Comparison of ENCODE assay signal across 19 cellular contexts in genomic region chr12:51160814-51161459, GRCh38. TPM values are rescaled to one million over a fixed set of nuclear protein-coding genes. Genes with fewer than 3 reads are reported as not detected.
DNase-seq lines count a peak whose midpoint lies in the region; ATAC-seq, FAIRE-seq and TF ChIP-seq lines count a peak whose summit lies in the region.
"Had no signal": no experiment of that assay in that cellular context is flagged by ENCODE, and none has a peak within 500 bp of the region (broad histone marks: within the 10 kb centered on the region; RNA-seq: fewer than 3 reads in every experiment).

No MANE protein-coding gene starts in this region.

- H3K27ac ChIP-seq in A673 (ENCODE audit: low read depth, low read length, poor library complexity, severe bottlenecking) = no peak overlapping the region
- H3K27ac ChIP-seq in hepatocyte = no peak overlapping the region
- no peak overlapping the region for H3K27ac ChIP-seq in MM.1S (ENCODE audit: low read length)
- H3K27ac ChIP-seq: body of pancreas, dorsolateral prefrontal cortex, SJSA1 had no signal

- TF ChIP-seq CTCF in A673 (conservative IDR thresholded peaks at IDR 0.05; ENCODE audit: low read depth, low read length) = no peak
- no peak for TF ChIP-seq CTCF in chondrocyte (IDR thresholded peaks at IDR 0.05)
- TF ChIP-seq CTCF in hepatocyte (IDR thresholded peaks at IDR 0.05; ENCODE audit: poor library complexity) = no peak
- TF ChIP-seq CTCF in MM.1S (IDR thresholded peaks at IDR 0.05; ENCODE audit: low read length) = no peak

- no peaks in the 10 kb centered on the region for H3K9me3 ChIP-seq in A673 (ENCODE audit: low read depth, low read length, poor library complexity, severe bottlenecking)
- no peaks in the 10 kb centered on the region for H3K9me3 ChIP-seq in hepatocyte (ENCODE audit: low read depth)
- H3K9me3 ChIP-seq in MM.1S (replicated peaks; ENCODE audit: insufficient read depth, low read length) = no peaks in the 10 kb centered on the region
- H3K9me3 ChIP-seq: body of pancreas, SJSA1 had no signal

- H3K27me3 Mint-ChIP-seq in chondrocyte (ENCODE audit: low read depth) = no peaks in the 10 kb centered on the region
- H3K27me3 Mint-ChIP-seq: activated CD4-positive, alpha-beta T cell treated with anti-CD3 and anti-CD28 coated beads for 36 hours had no signal

- H3K9me2 ChIP-seq in hepatocyte (replicated peaks; ENCODE audit: insufficient read depth) (no peaks in the 10 kb centered on the region), MM.1S (replicated peaks; ENCODE audit: insufficient read depth, low read length) (no peaks in the 10 kb centered on the region)

- no peak overlapping the region for H3K9ac ChIP-seq in MM.1S (ENCODE audit: low read length)

- H3K27ac Mint-ChIP-seq in chondrocyte (ENCODE audit: unreplicated experiment) = peak overlapping the region; percentile 28
- H3K27ac Mint-ChIP-seq: activated CD4-positive, alpha-beta T cell treated with anti-CD3 and anti-CD28 coated beads for 36 hours had no signal

- no TSS peak for BruUV-seq in A673 (replicated peaks; lab: Mats Ljungman, UMichigan)

- POLR2A ChIA-PET in A673 (lab: Charles Lee; ENCODE audit: low non-redundant PET) = no interaction called here

- H4K20me1 ChIP-seq in hepatocyte (ENCODE audit: insufficient read depth, poor library complexity, severe bottlenecking) (peaks cover 12% of the 10 kb centered on the region), MM.1S (ENCODE audit: insufficient read depth, low read length) (no peaks in the 10 kb centered on the region)

- no peaks in the 10 kb centered on the region for H3K4me1 ChIP-seq in A673 (ENCODE audit: insufficient read depth, low read length, poor library complexity, severe bottlenecking)
- H3K4me1 ChIP-seq in hepatocyte (ENCODE audit: insufficient read depth) = no peaks in the 10 kb centered on the region
- no peaks in the 10 kb centered on the region for H3K4me1 ChIP-seq in MM.1S (ENCODE audit: low read length)
- H3K4me1 ChIP-seq: body of pancreas, SJSA1 had no signal

- peak overlapping the region; percentile 33 for H3K4me3 Mint-ChIP-seq in chondrocyte (ENCODE audit: unreplicated experiment)
- H3K4me3 Mint-ChIP-seq: activated CD4-positive, alpha-beta T cell treated with anti-CD3 and anti-CD28 coated beads for 36 hours had no signal

- no peaks in the 10 kb centered on the region for H3K27me3 ChIP-seq in A673 (replicated peaks; ENCODE audit: insufficient read depth, low read depth, low read length, poor library complexity)
- H3K27me3 ChIP-seq in hepatocyte = no peaks in the 10 kb centered on the region
- H3K27me3 ChIP-seq in MM.1S (replicated peaks; ENCODE audit: insufficient read depth, low read length) = no peaks in the 10 kb centered on the region
- H3K27me3 ChIP-seq: body of pancreas, dorsolateral prefrontal cortex, SJSA1 had no signal

- no peak overlapping the region for H3K4me3 ChIP-seq in A673 (ENCODE audit: low read depth, low read length, poor library complexity, severe bottlenecking)
- H3K4me3 ChIP-seq in hepatocyte = no peak overlapping the region
- no peak overlapping the region for H3K4me3 ChIP-seq in MM.1S (ENCODE audit: low read length)
- H3K4me3 ChIP-seq: body of pancreas, dorsolateral prefrontal cortex, SJSA1 had no signal

- no peaks in the 10 kb centered on the region for H3K36me3 Mint-ChIP-seq in chondrocyte (ENCODE audit: low read depth)

- peak; percentile 13 for DNase-seq in A673 (ENCODE audit: low spot score)
- DNase-seq in LHCN-M2 (ENCODE audit: low read depth) = peak; percentile 74
- DNase-seq in chondrocyte (ENCODE audit: low spot score) = no peak
- DNase-seq in myocyte (ENCODE audit: low read depth) = peak; percentile 53
- DNase-seq in HTR-8/SVneo (ENCODE audit: insufficient read length, low spot score) = no peak
- DNase-seq in hepatocyte (ENCODE audit: low spot score) = no peak
- DNase-seq in MM.1S = no peak
- DNase-seq: activated CD4-positive, alpha-beta T cell treated with anti-CD3 and anti-CD28 coated beads for 36 hours; activated naive CD4-positive, alpha-beta T cell treated with anti-CD3 and anti-CD28 coated beads, Interleukin-2, amount 50 U/mL, for 16 hours; body of pancreas; COR-L47; dorsolateral prefrontal cortex; left colon; NCI-H2029; stimulated activated naive CD4-positive, alpha-beta T cell had no signal

- CTCF ChIA-PET in A673 (lab: Charles Lee) = no interaction called here

- H3K36me3 ChIP-seq in A673 (ENCODE audit: insufficient read depth, low read length, poor library complexity, severe bottlenecking) (no peaks in the 10 kb centered on the region), hepatocyte (replicated peaks; ENCODE audit: insufficient read depth, low read depth) (no peaks in the 10 kb centered on the region), MM.1S (replicated peaks; ENCODE audit: insufficient read depth, low read length) (no peaks in the 10 kb centered on the region)
- H3K36me3 ChIP-seq: SJSA1 had no signal

- no peaks in the 10 kb centered on the region for H3K9me3 Mint-ChIP-seq in chondrocyte (ENCODE audit: low read depth)

- H2AFZ ChIP-seq in hepatocyte = no peak overlapping the region
- H2AFZ ChIP-seq in MM.1S (ENCODE audit: low read length) = no peak overlapping the region

- WGBS in hepatocyte (ENCODE audit: low lambda C conversion rate, missing lambda C conversion rate) = 75% methylated on average over 8 of the region's 8 CpGs

- H3K4me1 Mint-ChIP-seq in chondrocyte (ENCODE audit: low read depth) = peaks cover 7% of the 10 kb centered on the region

- intact Hi-C loops in A673 (cut with micrococcal nuclease; ENCODE audit: unreplicated experiment) = no loop called here

- no peak for FAIRE-seq in HTR-8/SVneo (lab: Jason Lieb, UNC)
- FAIRE-seq: GM12891, urothelium cell line had no signal

- H3K79me2 ChIP-seq in hepatocyte = peaks cover 88% of the 10 kb centered on the region
- 0 out of 2 replicates have a peak, but pooled peaks cover 4% of the 10 kb centered on the region for H3K79me2 ChIP-seq in MM.1S (ENCODE audit: low read length)

- ATAC-seq in GM21529 (IDR thresholded peaks at IDR 0.05; ENCODE audit: unreplicated experiment) = no peak
- ATAC-seq: activated CD4-positive, alpha-beta T cell treated with anti-CD3 and anti-CD28 coated beads for 36 hours; body of pancreas; left colon had no signal

- no peaks in the 10 kb centered on the region for H3F3A ChIP-seq in MM.1S (ENCODE audit: insufficient read depth, low read length)

- no peak overlapping the region for H3K4me2 ChIP-seq in hepatocyte
- H3K4me2 ChIP-seq in MM.1S (ENCODE audit: low read depth, low read length) = no peak overlapping the region

RNA-seq across cellular contexts. Expression of gene TFCP2, which starts 12.0 kb away (rescaled TPM):
- total RNA-seq in A673 (2021) (46.1 and 49.2 TPM in 2 replicates), LHCN-M2 (2014; rRNA removed) (7.6 and 9.1 TPM in 2 replicates), chondrocyte (17.8 to 21.2 TPM (median 20.8 TPM) in 3 replicates), myocyte (15.2 and 17.2 TPM in 2 replicates), hepatocyte (10.4 and 11.6 TPM in 2 replicates)
- polyA plus RNA-seq in LHCN-M2 (2012) = 13.8 TPM
- polyA plus RNA-seq in myocyte (2012) = 25.8 TPM
- polyA plus RNA-seq in hepatocyte = 6.9 and 8.6 TPM in 2 replicates

RNA-seq across cellular contexts. Expression of gene POU6F1, which starts 56.9 kb away (rescaled TPM):
- total RNA-seq in A673 (2021) (13.5 and 13.6 TPM in 2 replicates), LHCN-M2 (2014; rRNA removed) (1.2 and 1.8 TPM in 2 replicates), chondrocyte (9.9 to 11.2 TPM (median 10.2 TPM) in 3 replicates), myocyte (5.1 and 5.3 TPM in 2 replicates), hepatocyte (3.1 and 6.3 TPM in 2 replicates)
- polyA plus RNA-seq in LHCN-M2 (2012) = 1.3 TPM
- 4.1 TPM for polyA plus RNA-seq in myocyte (2012)
- 3.2 and 5.9 TPM in 2 replicates for polyA plus RNA-seq in hepatocyte

Comparison
In these comparisons a context has a peak if more than half of its experiments do, and no peak if none do; other contexts are left out.
1. DNase-seq: peak in A673 (single experiment), LHCN-M2 (single experiment) and myocyte (single experiment); none in chondrocyte (single experiment), HTR-8/SVneo (single experiment), hepatocyte (single experiment) and MM.1S (single experiment).